Comparison of ENCODE assay signal across 8 cellular contexts in the genomic region with DNA sequence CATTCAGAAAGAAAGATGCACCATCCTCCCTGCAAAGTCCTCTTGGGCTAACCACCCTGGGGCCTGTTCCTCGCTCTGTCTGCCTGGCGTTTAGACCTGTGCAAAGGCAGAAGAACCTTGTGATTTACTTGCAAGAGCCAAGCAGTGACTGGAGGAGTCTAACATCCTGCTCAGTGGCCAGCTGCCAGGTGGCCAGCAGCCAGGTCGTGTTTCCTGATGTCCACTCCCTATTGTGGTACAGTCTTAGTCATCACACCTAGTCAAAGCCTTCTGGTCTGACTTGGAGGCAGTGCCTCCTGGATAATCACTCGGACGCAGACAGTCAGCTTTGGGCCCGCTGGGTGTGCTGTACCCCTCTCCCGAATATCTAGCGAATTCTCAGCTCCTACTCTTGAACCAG.
A peak's percentile ranks its signal among the peaks of the same experiment; 100 is the strongest.
DNase-seq lines count a peak whose midpoint lies in the region; ATAC-seq and TF ChIP-seq lines count a peak whose summit lies in the region.

No MANE protein-coding gene starts in this region.

- H3K9me3 ChIP-seq in PC-3 (ENCODE audit: low read length) (no peaks in the 10 kb centered on the region), ovary (no peaks in the 10 kb centered on the region)

- H3K79me2 ChIP-seq in PC-3 (ENCODE audit: low read length), result no peaks in the 10 kb centered on the region

- no peak for TF ChIP-seq POLR2A in ovary (IDR thresholded peaks at IDR 0.05)

- TF ChIP-seq EP300 in ovary (IDR thresholded peaks at IDR 0.05), result no peak

- no peak overlapping the region for H2AFZ ChIP-seq in PC-3 (ENCODE audit: low read length)

- H3K4me1 ChIP-seq in PC-3 (ENCODE audit: insufficient read depth, low read length) (peaks cover 19% of the 10 kb centered on the region), ovary (ENCODE audit: insufficient read depth) (peaks cover 4% of the 10 kb centered on the region)

- H3K4me3 ChIP-seq in PC-3 (ENCODE audit: low read length), result no peak overlapping the region
- no peak overlapping the region for H3K4me3 ChIP-seq in epithelial cell of proximal tubule (ENCODE audit: low read depth, low read length)
- H3K4me3 ChIP-seq in ovary, result no peak overlapping the region

- intact Hi-C loops in PC-3 (cut with micrococcal nuclease), result loop anchor here (5.0 to 10.0 kb wide), 2 partner anchors 121 to 203 kb away; no protein-coding TSS in a partner anchor
- intact Hi-C loops in ovary (cut with DNase I), result loop anchor here in 3 of 4 donors (5.0 to 10.0 kb wide), 2 partner anchors 643 to 646 kb away; no protein-coding TSS in a partner anchor

- H3K9me2 ChIP-seq in PC-3 (replicated peaks; ENCODE audit: low read length), result no peaks in the 10 kb centered on the region

- BruUV-seq in PC-3 (replicated peaks; lab: Mats Ljungman, UMichigan), result no TSS peak

- H3K27ac ChIP-seq in PC-3 (ENCODE audit: low read length) (peak overlapping the region; percentile 36), ovary (no peak overlapping the region)

- ATAC-seq in PC-3, result peak; percentile 90

- peak overlapping the region; percentile 45 for H3K4me2 ChIP-seq in PC-3 (ENCODE audit: low read length)

- H3K27me3 ChIP-seq in PC-3 (ENCODE audit: low read length) (peaks cover 5% of the 10 kb centered on the region; the same call in 1 of the 2 replicates), ovary (no peaks in the 10 kb centered on the region)

- no peak overlapping the region for H3K9ac ChIP-seq in PC-3 (ENCODE audit: low read length)

- H3K36me3 ChIP-seq in PC-3 (ENCODE audit: low read depth, low read length), result no peaks in the 10 kb centered on the region
- no peaks in the 10 kb centered on the region for H3K36me3 ChIP-seq in ovary

- no peaks in the 10 kb centered on the region for H3F3A ChIP-seq in PC-3 (ENCODE audit: low read length, unreplicated experiment)

- DNase-seq in DMS79 treated with DMSO at 0.1 percent for 48 hours (lab: John Stamatoyannopoulos, UW) (peak; percentile 11), PC-3 (peak; percentile 100), epithelial cell of proximal tubule (ENCODE audit: low read depth) (peak; percentile 89), ovary (peak; percentile 83 to 92 (median 89)), COLO668 (lab: John Stamatoyannopoulos, UW; ENCODE audit: unreplicated experiment) (no peak), hepatic stellate cell (ENCODE audit: low spot score) (no peak), NCI-H1436 (lab: John Stamatoyannopoulos, UW) (no peak), NCI-H510A treated with DMSO at 0.1 percent for 48 hours (lab: John Stamatoyannopoulos, UW) (no peak)

- CTCF ChIA-PET in PC-3 (lab: Charles Lee), result interaction anchor here (0.6 kb wide), 1 partner anchor 1049 kb away, joined by 7 read pairs; no protein-coding TSS in a partner anchor

- WGBS in ovary, 3 donors, result 38 to 58% (median 49%) methylated on average over 8 of the region's 8 CpGs

- H4K20me1 ChIP-seq in PC-3 (ENCODE audit: low read length), result no peaks in the 10 kb centered on the region

- POLR2A ChIA-PET in PC-3 (lab: Charles Lee; ENCODE audit: unreplicated experiment), result interaction anchor here (1.1 kb wide), 1 partner anchor 203 kb away, joined by 4 read pairs; no protein-coding TSS in a partner anchor

- no peak for TF ChIP-seq CTCF in PC-3 (conservative IDR thresholded peaks at IDR 0.05; ENCODE audit: low read depth, low read length)
- no peak for TF ChIP-seq CTCF in epithelial cell of proximal tubule (conservative IDR thresholded peaks at IDR 0.05; ENCODE audit: low read depth, low read length)
- no peak for TF ChIP-seq CTCF in ovary (IDR thresholded peaks at IDR 0.05)

Comparison
In these comparisons a context has a peak if more than half of its experiments do, and no peak if none do; other contexts are left out.
1. DNase-seq: peak in DMS79 treated with DMSO at 0.1 percent for 48 hours (single experiment), PC-3 (single experiment), epithelial cell of proximal tubule (single experiment) and ovary (5 of 5); none in COLO668 (single experiment), hepatic stellate cell (single experiment), NCI-H1436 (single experiment) and NCI-H510A treated with DMSO at 0.1 percent for 48 hours (single experiment).